ENCODE assay signal across 18 cellular contexts in the genomic region with DNA sequence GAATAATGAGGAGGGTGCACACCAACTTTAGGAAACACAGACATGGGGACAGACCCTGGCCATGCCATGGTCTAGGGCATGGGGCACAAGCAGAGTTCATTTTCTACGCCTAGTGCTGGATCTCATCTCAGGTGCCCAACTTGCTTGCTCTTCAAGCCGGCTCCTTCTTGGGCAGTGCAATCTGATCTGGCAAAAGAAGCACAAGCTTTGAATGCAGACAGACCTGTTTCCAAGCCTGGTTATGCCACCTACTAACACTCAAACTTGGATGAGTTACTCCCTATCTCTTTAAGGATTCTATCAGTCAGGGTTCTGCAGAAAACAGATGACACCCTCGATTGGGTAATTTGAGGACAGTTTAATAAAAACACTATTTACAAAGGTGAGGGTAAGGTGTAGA.
"Had no signal": no experiment of that assay in that cellular context is flagged by ENCODE, and none has a peak within 500 bp of the region (broad histone marks: within the 10 kb centered on the region; RNA-seq: fewer than 3 reads in every experiment).

No MANE protein-coding gene starts in this region.

- H3K27ac Mint-ChIP-seq: activated naive CD4-positive, alpha-beta T cell treated with anti-CD3 and anti-CD28 coated beads, Interleukin-2, amount 50 U/mL, for 72 hours; mesothelial cell of epicardium; naive thymus-derived CD8-positive, alpha-beta T cell; neural progenitor cell had no signal

- H3K4me3 ChIP-seq: ascending aorta, left ventricle myocardium inferior, neural progenitor cell had no signal

- H3K4me1 Mint-ChIP-seq: naive thymus-derived CD8-positive, alpha-beta T cell; neural progenitor cell had no signal

- H3K27me3 Mint-ChIP-seq: naive thymus-derived CD8-positive, alpha-beta T cell had no signal

- H2AFZ ChIP-seq: neural progenitor cell had no signal

- H3K36me3 ChIP-seq: ascending aorta, brain microvascular endothelial cell, left ventricle myocardium inferior, neural progenitor cell had no signal

- DNase-seq: activated CD4-positive, alpha-beta T cell treated with anti-CD3 and anti-CD28 coated beads for 1 hour; activated gamma-delta T cell treated with Interleukin-2 at 50 U/mL for 16 hours; activated T-cell treated with anti-CD3 and anti-CD28 coated beads, Interleukin-2, amount 50 U/mL, for 1 hour; brain microvascular endothelial cell; central memory CD4-positive, alpha-beta T cell; dermis blood vessel endothelial cell; effector CD8-positive, alpha-beta T cell; foreskin keratinocyte; left ventricle myocardium inferior; naive thymus-derived CD8-positive, alpha-beta T cell; retina; stimulated activated CD4-positive, alpha-beta T cell treated with anti-CD3 and anti-CD28 coated beads, Interleukin-2, amount 100 ng/mL, for 48 hours; stimulated activated CD8-positive, alpha-beta memory T cell treated with anti-CD3 and anti-CD28 coated beads, Interleukin-4, amount 100 ng/mL, for 48 hours; stimulated activated naive CD4-positive, alpha-beta T cell had no signal

- H3K27me3 ChIP-seq: ascending aorta, brain microvascular endothelial cell, neural progenitor cell had no signal

- H3K4me2 ChIP-seq: neural progenitor cell had no signal

- H3K4me3 Mint-ChIP-seq: mesothelial cell of epicardium; naive thymus-derived CD8-positive, alpha-beta T cell; neural progenitor cell had no signal

- H3K9ac ChIP-seq: neural progenitor cell had no signal

- H3K36me3 Mint-ChIP-seq: activated naive CD4-positive, alpha-beta T cell treated with anti-CD3 and anti-CD28 coated beads, Interleukin-2, amount 50 U/mL, for 72 hours; mesothelial cell of epicardium; naive thymus-derived CD8-positive, alpha-beta T cell; neural progenitor cell had no signal

- H3K9me3 Mint-ChIP-seq: activated naive CD4-positive, alpha-beta T cell treated with anti-CD3 and anti-CD28 coated beads, Interleukin-2, amount 50 U/mL, for 72 hours; naive thymus-derived CD8-positive, alpha-beta T cell; neural progenitor cell had no signal

- H3K9me3 ChIP-seq: ascending aorta, left ventricle myocardium inferior had no signal

- H3K27ac ChIP-seq: ascending aorta, brain microvascular endothelial cell, foreskin keratinocyte, left ventricle myocardium inferior, neural progenitor cell had no signal

- H3K4me1 ChIP-seq: ascending aorta, foreskin keratinocyte, left ventricle myocardium inferior, neural progenitor cell had no signal

- ATAC-seq: activated naive CD4-positive, alpha-beta T cell treated with anti-CD3 and anti-CD28 coated beads, Interleukin-2, amount 50 U/mL, for 72 hours; naive thymus-derived CD8-positive, alpha-beta T cell had no signal
